ENCODE assay signal across 2 cellular contexts in the genomic region with DNA sequence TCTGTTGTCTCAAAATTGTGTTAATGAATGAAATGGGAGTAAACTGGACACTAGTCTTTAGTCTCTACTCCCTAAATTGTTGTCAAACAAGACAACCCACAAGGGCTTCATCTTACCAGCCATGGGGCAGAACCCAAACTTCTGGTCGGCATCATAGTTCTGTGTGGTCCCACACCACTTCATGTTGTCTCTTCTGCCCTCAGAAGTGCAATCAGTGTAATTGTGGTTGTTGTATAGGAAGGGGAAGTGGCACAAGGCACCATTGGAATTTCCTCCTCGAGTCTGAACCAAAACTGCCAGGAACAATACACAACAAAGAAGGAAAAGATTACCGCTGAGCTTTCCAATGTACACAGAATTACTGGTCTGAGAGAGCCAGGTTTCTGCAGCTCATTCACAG.
TF ChIP-seq lines count a peak whose summit lies in the region.

No MANE protein-coding gene starts in this region.

TF ChIP-seq in SK-N-SH, 30 proteins besides CTCF, POLR2A, EP300 and RAD21:
- TF ChIP-seq, protein P1, sequence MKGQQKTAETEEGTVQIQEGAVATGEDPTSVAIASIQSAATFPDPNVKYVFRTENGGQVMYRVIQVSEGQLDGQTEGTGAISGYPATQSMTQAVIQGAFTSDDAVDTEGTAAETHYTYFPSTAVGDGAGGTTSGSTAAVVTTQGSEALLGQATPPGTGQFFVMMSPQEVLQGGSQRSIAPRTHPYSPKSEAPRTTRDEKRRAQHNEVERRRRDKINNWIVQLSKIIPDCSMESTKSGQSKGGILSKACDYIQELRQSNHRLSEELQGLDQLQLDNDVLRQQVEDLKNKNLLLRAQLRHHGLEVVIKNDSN (IDR thresholded peaks at IDR 0.05; ENCODE audit: borderline replicate concordance, low read depth), result no peak
- no peak for TF ChIP-seq EZH2phosphoT487 (IDR thresholded peaks at IDR 0.05; ENCODE audit: borderline replicate concordance, low read depth)
- TF ChIP-seq REST (IDR thresholded peaks at IDR 0.05; ENCODE audit: low read depth, low read length), result no peak
- no peak for TF ChIP-seq NRF1 (IDR thresholded peaks at IDR 0.05; ENCODE audit: low read depth, low read length)
- no peak for TF ChIP-seq POLR2AphosphoS5 (IDR thresholded peaks at IDR 0.05; ENCODE audit: low read depth, low read length)
- TF ChIP-seq, protein P2, sequence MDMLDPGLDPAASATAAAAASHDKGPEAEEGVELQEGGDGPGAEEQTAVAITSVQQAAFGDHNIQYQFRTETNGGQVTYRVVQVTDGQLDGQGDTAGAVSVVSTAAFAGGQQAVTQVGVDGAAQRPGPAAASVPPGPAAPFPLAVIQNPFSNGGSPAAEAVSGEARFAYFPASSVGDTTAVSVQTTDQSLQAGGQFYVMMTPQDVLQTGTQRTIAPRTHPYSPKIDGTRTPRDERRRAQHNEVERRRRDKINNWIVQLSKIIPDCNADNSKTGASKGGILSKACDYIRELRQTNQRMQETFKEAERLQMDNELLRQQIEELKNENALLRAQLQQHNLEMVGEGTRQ (IDR thresholded peaks at IDR 0.05; ENCODE audit: borderline replicate concordance, low read depth, low read length), result no peak
- no peak for TF ChIP-seq MXI1 (IDR thresholded peaks at IDR 0.05; ENCODE audit: low read depth, low read length)
- no peak for TF ChIP-seq YY1 (IDR thresholded peaks at IDR 0.05; ENCODE audit: low read depth)
- TF ChIP-seq IRF3 (IDR thresholded peaks at IDR 0.05; ENCODE audit: low read depth, low read length), result no peak
- TF ChIP-seq RXRA (IDR thresholded peaks at IDR 0.05; ENCODE audit: borderline replicate concordance, low read depth), result no peak
- no peak for TF ChIP-seq ZBTB33 (IDR thresholded peaks at IDR 0.05; ENCODE audit: borderline replicate concordance, low read depth)
- TF ChIP-seq SIN3A (IDR thresholded peaks at IDR 0.05; ENCODE audit: borderline replicate concordance, low read depth, low read length), result no peak
- no peak for TF ChIP-seq TCF12 (IDR thresholded peaks at IDR 0.05)
- TF ChIP-seq GATA2 (CRISPR knock-in tag; IDR thresholded peaks at IDR 0.05), result no peak
- TF ChIP-seq NFIC (IDR thresholded peaks at IDR 0.05; ENCODE audit: borderline replicate concordance), result no peak
- TF ChIP-seq, protein P3, sequence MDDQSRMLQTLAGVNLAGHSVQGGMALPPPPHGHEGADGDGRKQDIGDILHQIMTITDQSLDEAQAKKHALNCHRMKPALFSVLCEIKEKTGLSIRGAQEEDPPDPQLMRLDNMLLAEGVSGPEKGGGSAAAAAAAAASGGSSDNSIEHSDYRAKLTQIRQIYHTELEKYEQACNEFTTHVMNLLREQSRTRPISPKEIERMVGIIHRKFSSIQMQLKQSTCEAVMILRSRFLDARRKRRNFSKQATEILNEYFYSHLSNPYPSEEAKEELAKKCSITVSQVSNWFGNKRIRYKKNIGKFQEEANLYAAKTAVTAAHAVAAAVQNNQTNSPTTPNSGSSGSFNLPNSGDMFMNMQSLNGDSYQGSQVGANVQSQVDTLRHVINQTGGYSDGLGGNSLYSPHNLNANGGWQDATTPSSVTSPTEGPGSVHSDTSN (IDR thresholded peaks at IDR 0.05), result no peak
- no peak for TF ChIP-seq SMC3 (IDR thresholded peaks at IDR 0.05; ENCODE audit: low read depth, low read length)
- TF ChIP-seq GABPA (IDR thresholded peaks at IDR 0.05; ENCODE audit: low read depth), result no peak
- TF ChIP-seq TEAD4 (IDR thresholded peaks at IDR 0.05; ENCODE audit: borderline replicate concordance, insufficient read depth), result no peak

TF ChIP-seq in SK-N-SH treated with all-trans-retinoic acid at 6 μM for 48 hours, 23 proteins besides CTCF, POLR2A, EP300 and RAD21:
- no peak for TF ChIP-seq ZFP30 (CRISPR knock-in tag; IDR thresholded peaks at IDR 0.05)
- no peak for TF ChIP-seq ARNTL (CRISPR knock-in tag; IDR thresholded peaks at IDR 0.05; ENCODE audit: borderline replicate concordance, low read depth)
- TF ChIP-seq ZNF8 (CRISPR knock-in tag; IDR thresholded peaks at IDR 0.05), result no peak
